ENCODE assay signal across 18 cellular contexts in genomic region chrX:125505207-125505606, GRCh38.
"Had no signal": no experiment of that assay in that cellular context is flagged by ENCODE, and none has a peak within 500 bp of the region (broad histone marks: within the 10 kb centered on the region; RNA-seq: fewer than 3 reads in every experiment).

No MANE protein-coding gene starts in this region.

- H3K27me3 ChIP-seq: foreskin keratinocyte, ovary, right atrium auricular region, sigmoid colon, thyroid gland had no signal

- H3K4me3 ChIP-seq: coronary artery, mucosa of descending colon, ovary, right atrium auricular region, sigmoid colon, thyroid gland had no signal

- H3K4me1 Mint-ChIP-seq: endodermal cell, immature natural killer cell, natural killer cell, neural crest cell had no signal

- H3K9me3 ChIP-seq: mucosa of descending colon, ovary, sigmoid colon, thyroid gland had no signal

- H3K36me3 ChIP-seq: ovary, right atrium auricular region, sigmoid colon, thyroid gland had no signal

- H3K27ac Mint-ChIP-seq: endodermal cell, immature natural killer cell, natural killer cell, type B pancreatic cell had no signal

- H3K9me3 Mint-ChIP-seq: type B pancreatic cell had no signal

- H3K4me3 Mint-ChIP-seq: endodermal cell, immature natural killer cell, natural killer cell, neural crest cell, type B pancreatic cell had no signal

- H3K4me1 ChIP-seq: foreskin keratinocyte, right atrium auricular region, sigmoid colon, thyroid gland had no signal

- DNase-seq: effector CD4-positive, alpha-beta T cell; endodermal cell; foreskin keratinocyte; immature natural killer cell; left colon; mucosa of descending colon; natural killer cell; nucleus accumbens; ovary; sigmoid colon; small intestine; stimulated activated CD4-positive, alpha-beta T cell treated with anti-CD3 and anti-CD28 coated beads, Interleukin-2, amount 100 ng/mL, for 48 hours; stimulated activated naive CD4-positive, alpha-beta T cell treated with Interleukin-2 at 50 U/mL for 16 hours; thyroid gland had no signal

- H3K27me3 Mint-ChIP-seq: type B pancreatic cell had no signal

- H3K27ac ChIP-seq: coronary artery, foreskin keratinocyte, ovary, right atrium auricular region, sigmoid colon, thyroid gland had no signal

- H3K36me3 Mint-ChIP-seq: immature natural killer cell, natural killer cell, type B pancreatic cell had no signal
